Comparison of ENCODE assay signal across 9 cellular contexts in genomic region chr19:13212759-13213330, GRCh38.
DNase-seq lines count a peak whose midpoint lies in the region; ATAC-seq, FAIRE-seq and TF ChIP-seq lines count a peak whose summit lies in the region.
"Had no signal": no experiment of that assay in that cellular context is flagged by ENCODE, and none has a peak within 500 bp of the region (broad histone marks: within the 10 kb centered on the region; RNA-seq: fewer than 3 reads in every experiment).

No MANE protein-coding gene starts in this region.

- H3K79me2 ChIP-seq in keratinocyte (ENCODE audit: control insufficient read depth, insufficient read depth, low read length): no peaks in the 10 kb centered on the region

- dilution Hi-C loops in keratinocyte (cut with MboI; ENCODE audit: extremely low pct_ligation_motif_present, low sequenced_read_pairs): no loop called here

- H3K27me3 ChIP-seq in ascending aorta: no peaks in the 10 kb centered on the region
- H3K27me3 ChIP-seq in keratinocyte (ENCODE audit: control insufficient read depth, extremely low read depth, insufficient read depth, low read length): peaks cover 6% of the 10 kb centered on the region

- no peak overlapping the region for H3K9ac ChIP-seq in keratinocyte (ENCODE audit: control insufficient read depth, extremely low read depth, insufficient read depth, low read length)

- no peaks in the 10 kb centered on the region for H4K20me1 ChIP-seq in keratinocyte (ENCODE audit: control insufficient read depth, extremely low read depth, insufficient read depth, low read length)

- no peak overlapping the region for H3K27ac ChIP-seq in ascending aorta
- H3K27ac ChIP-seq in keratinocyte (ENCODE audit: control insufficient read depth, insufficient read depth, low read length): no peak overlapping the region

- no peak overlapping the region for H2AFZ ChIP-seq in keratinocyte (ENCODE audit: control insufficient read depth, low read length)

- no peak overlapping the region for H3K4me2 ChIP-seq in keratinocyte (ENCODE audit: control insufficient read depth, extremely low read depth, insufficient read depth, low read depth, low read length)

- TF ChIP-seq CTCF in ascending aorta (IDR thresholded peaks at IDR 0.05) (peak; percentile 22 to 43 (median 27)), keratinocyte (optimal IDR thresholded peaks at IDR 0.05 in 1 of 3, IDR thresholded peaks at IDR 0.05 in 1 of 3, conservative IDR thresholded peaks at IDR 0.05 in 1 of 3; ENCODE audit: extremely low read depth in 1 of 3, insufficient read depth in 2 of 3, low read length in 3 of 3) (peak; percentile 71 to 77 (median 73))

- H3K36me3 ChIP-seq in ascending aorta (no peaks in the 10 kb centered on the region), keratinocyte (ENCODE audit: control insufficient read depth in 2 of 2, extremely low read depth in 1 of 2, insufficient read depth in 2 of 2, low read length in 2 of 2) (no peaks in the 10 kb centered on the region)

- DNase-seq in D341Med (ENCODE audit: low spot score) (peak; percentile 63), T-helper 22 cell (ENCODE audit: low read depth) (peak; percentile 30), ascending aorta (ENCODE audit: low spot score in 2 of 2) (peak in 1 of 2 donors; percentile 71), keratinocyte (ENCODE audit: low read depth, low spot score) (peak; percentile 21), mesenteric fat pad (ENCODE audit: low spot score) (no peak)
- peak; percentile 51 for DNase-seq in Jurkat, Clone E6-1 (ENCODE audit: low read depth, low spot score)
- peak; percentile 50 to 75 (median 60) for DNase-seq in stimulated activated CD4-positive, alpha-beta T cell treated with anti-CD3 and anti-CD28 coated beads, TNF-alpha, amount 100 ng/mL, for 24 hours (ENCODE audit: low read depth in 3 of 3)

- intact Hi-C loops in ascending aorta (cut with DNase I): no loop called here

- no peak overlapping the region for H3K4me3 ChIP-seq in Jurkat, Clone E6-1 (ENCODE audit: low read length)
- H3K4me3 ChIP-seq in ascending aorta: no peak overlapping the region
- H3K4me3 ChIP-seq in keratinocyte (ENCODE audit: control insufficient read depth in 2 of 3, extremely low read depth in 1 of 3, insufficient read depth in 2 of 3, low read depth in 1 of 3, low read length in 3 of 3): no peak overlapping the region

- H3K9me1 ChIP-seq in keratinocyte (ENCODE audit: control insufficient read depth, extremely low read depth, insufficient read depth, low read length): no peaks in the 10 kb centered on the region

- ATAC-seq in HG03342 (IDR thresholded peaks at IDR 0.05; ENCODE audit: unreplicated experiment): no peak

- H3K4me1 ChIP-seq in ascending aorta (peaks cover 3 to 6% of the 10 kb centered on the region in 2 donors), keratinocyte (ENCODE audit: control insufficient read depth, extremely low read depth, insufficient read depth, low read length) (no peaks in the 10 kb centered on the region)

- H3K9me3 ChIP-seq in ascending aorta (no peaks in the 10 kb centered on the region), keratinocyte (ENCODE audit: control insufficient read depth, low read depth, low read length) (no peaks in the 10 kb centered on the region)

- no peak for FAIRE-seq in keratinocyte (lab: Jason Lieb, UNC)
- FAIRE-seq: TTC549 had no signal
